In the genomic region with DNA sequence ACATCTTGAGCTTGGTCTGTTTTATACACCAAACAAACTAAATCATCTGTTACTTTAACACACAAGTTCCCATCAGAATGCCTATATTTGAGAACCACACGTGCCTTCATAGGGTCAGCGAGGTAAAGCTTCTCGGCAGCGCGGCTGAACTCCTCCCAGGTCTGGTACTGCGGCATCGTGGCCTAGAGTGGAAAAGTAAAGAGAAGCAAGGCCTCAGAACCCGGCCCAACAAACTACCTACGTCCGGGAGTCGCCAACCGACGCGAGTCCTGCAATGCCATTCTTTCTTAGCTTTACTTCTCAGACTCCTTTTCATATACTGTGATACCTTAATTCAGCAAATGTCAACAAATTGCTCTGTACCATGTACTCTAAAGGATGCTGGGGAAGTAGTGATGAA, we compare ENCODE assay signal across 7 cellular contexts. TPM values are rescaled to one million over a fixed set of nuclear protein-coding genes. Genes with fewer than 3 reads are reported as not detected.
DNase-seq lines count a peak whose midpoint lies in the region; ATAC-seq and TF ChIP-seq lines count a peak whose summit lies in the region.
"Not testable (repeated sequence)": the region's sequence is repeated elsewhere in the genome, so short reads cannot be mapped to it uniquely, and the experiment has no call there.

No MANE protein-coding gene starts in this region.

- POLR2A ChIA-PET in CD4-positive, alpha-beta T cell (lab: Charles Lee) = interaction anchor here (0.6 to 1.7 kb wide), 2 partner anchors 9 to 117 kb away, joined by 3 to 5 read pairs; partner anchors contain the start of genes BTAF1 and TNKS2

- not testable (repeated sequence) for H3K27me3 ChIP-seq in CD4-positive, alpha-beta T cell (ENCODE audit: control insufficient read depth, insufficient read depth, low read length)

- not testable (repeated sequence) for TF ChIP-seq CTCF in CD4-positive, alpha-beta T cell (IDR thresholded peaks at IDR 0.05); neural crest cell (conservative IDR thresholded peaks at IDR 0.05)

- H3K4me1 Mint-ChIP-seq in CD4-positive, alpha-beta T cell (ENCODE audit: low read depth) = peaks cover 72% of the 10 kb centered on the region
- H3K4me1 Mint-ChIP-seq in T-helper 17 cell = peaks cover 43% of the 10 kb centered on the region
- peaks cover 58% of the 10 kb centered on the region for H3K4me1 Mint-ChIP-seq in activated naive CD8-positive, alpha-beta T cell treated with anti-CD3 and anti-CD28 coated beads for 36 hours
- H3K4me1 Mint-ChIP-seq in central memory CD8-positive, alpha-beta T cell = peaks cover 60% of the 10 kb centered on the region
- H3K4me1 Mint-ChIP-seq in naive B cell = peaks cover 32 to 49% (median 48%) of the 10 kb centered on the region in 3 donors
- peaks cover 21% of the 10 kb centered on the region for H3K4me1 Mint-ChIP-seq in neural crest cell
- peaks cover 52% of the 10 kb centered on the region for H3K4me1 Mint-ChIP-seq in stimulated activated effector memory CD8-positive, alpha-beta T cell treated with anti-CD3 and anti-CD28 coated beads, Interleukin-12 subunit alpha, Interleukin-12 subunit beta, amount 100 ng/mL, for 72 hours

- not testable (repeated sequence) for H3K9me3 ChIP-seq in CD4-positive, alpha-beta T cell (ENCODE audit: control insufficient read depth, low read length); T-helper 17 cell (ENCODE audit: control insufficient read depth, low read length, poor library complexity, severe bottlenecking)

- H3K4me3 Mint-ChIP-seq in CD4-positive, alpha-beta T cell; activated naive CD8-positive, alpha-beta T cell treated with anti-CD3 and anti-CD28 coated beads for 36 hours; central memory CD8-positive, alpha-beta T cell; naive B cell; stimulated activated effector memory CD8-positive, alpha-beta T cell treated with anti-CD3 and anti-CD28 coated beads, Interleukin-12 subunit alpha, Interleukin-12 subunit beta, amount 100 ng/mL, for 72 hours: not testable (repeated sequence)
- H3K4me3 Mint-ChIP-seq in T-helper 17 cell = peak overlapping the region; percentile 53
- peak overlapping the region; percentile 3 for H3K4me3 Mint-ChIP-seq in neural crest cell

- intact Hi-C loops in CD4-positive, alpha-beta T cell (cut with DNase I, micrococcal nuclease) = not testable (repeated sequence)

- DNase-seq in CD4-positive, alpha-beta T cell; T-helper 17 cell; activated naive CD8-positive, alpha-beta T cell treated with anti-CD3 and anti-CD28 coated beads for 36 hours; central memory CD8-positive, alpha-beta T cell (ENCODE audit: low spot score in 2 of 2); naive B cell; neural crest cell (ENCODE audit: low read depth, low spot score); stimulated activated effector memory CD8-positive, alpha-beta T cell treated with anti-CD3 and anti-CD28 coated beads, Interleukin-12 subunit alpha, Interleukin-12 subunit beta, amount 100 ng/mL, for 72 hours (ENCODE audit: low spot score in 2 of 2): not testable (repeated sequence)

- H3K27me3 Mint-ChIP-seq in CD4-positive, alpha-beta T cell; T-helper 17 cell; activated naive CD8-positive, alpha-beta T cell treated with anti-CD3 and anti-CD28 coated beads for 36 hours; central memory CD8-positive, alpha-beta T cell; naive B cell; neural crest cell (ENCODE audit: low read depth): not testable (repeated sequence)

- H3K9me3 Mint-ChIP-seq in CD4-positive, alpha-beta T cell; activated naive CD8-positive, alpha-beta T cell treated with anti-CD3 and anti-CD28 coated beads for 36 hours; central memory CD8-positive, alpha-beta T cell; naive B cell; neural crest cell; stimulated activated effector memory CD8-positive, alpha-beta T cell treated with anti-CD3 and anti-CD28 coated beads, Interleukin-12 subunit alpha, Interleukin-12 subunit beta, amount 100 ng/mL, for 72 hours: not testable (repeated sequence)

- not testable (repeated sequence) for H3K27ac Mint-ChIP-seq in CD4-positive, alpha-beta T cell; T-helper 17 cell; neural crest cell (ENCODE audit: unreplicated experiment)
- H3K27ac Mint-ChIP-seq in activated naive CD8-positive, alpha-beta T cell treated with anti-CD3 and anti-CD28 coated beads for 36 hours = peak overlapping the region; percentile 51
- peak overlapping the region; percentile 33 for H3K27ac Mint-ChIP-seq in central memory CD8-positive, alpha-beta T cell (ENCODE audit: low read depth)
- H3K27ac Mint-ChIP-seq in naive B cell = peak overlapping the region in 1 of 6 donors; percentile 12
- H3K27ac Mint-ChIP-seq in stimulated activated effector memory CD8-positive, alpha-beta T cell treated with anti-CD3 and anti-CD28 coated beads, Interleukin-12 subunit alpha, Interleukin-12 subunit beta, amount 100 ng/mL, for 72 hours = peak overlapping the region; percentile 39

- peaks cover 67% of the 10 kb centered on the region for H3K36me3 Mint-ChIP-seq in CD4-positive, alpha-beta T cell (ENCODE audit: low read depth)
- not testable (repeated sequence) for H3K36me3 Mint-ChIP-seq in T-helper 17 cell (ENCODE audit: low read depth)
- H3K36me3 Mint-ChIP-seq in activated naive CD8-positive, alpha-beta T cell treated with anti-CD3 and anti-CD28 coated beads for 36 hours = peaks cover 35% of the 10 kb centered on the region
- H3K36me3 Mint-ChIP-seq in central memory CD8-positive, alpha-beta T cell (ENCODE audit: insufficient read depth) = peaks cover 19% of the 10 kb centered on the region
- H3K36me3 Mint-ChIP-seq in naive B cell (peaks cover 0 to 14% of the 10 kb centered on the region in 2 donors), neural crest cell (ENCODE audit: low read depth) (peaks cover 30% of the 10 kb centered on the region)
- peaks cover 40% of the 10 kb centered on the region for H3K36me3 Mint-ChIP-seq in stimulated activated effector memory CD8-positive, alpha-beta T cell treated with anti-CD3 and anti-CD28 coated beads, Interleukin-12 subunit alpha, Interleukin-12 subunit beta, amount 100 ng/mL, for 72 hours

- CTCF ChIA-PET in CD4-positive, alpha-beta T cell (lab: Charles Lee) = not testable (repeated sequence)

- ATAC-seq in CD4-positive, alpha-beta T cell (ENCODE audit: poor library complexity) = peak; percentile 55
- ATAC-seq in T-helper 17 cell; central memory CD8-positive, alpha-beta T cell (replicated peaks; ENCODE audit: extremely low read depth, poor library complexity, severe bottlenecking); stimulated activated effector memory CD8-positive, alpha-beta T cell treated with anti-CD3 and anti-CD28 coated beads, Interleukin-12 subunit alpha, Interleukin-12 subunit beta, amount 100 ng/mL, for 72 hours: not testable (repeated sequence)
- peak; percentile 64 to 68 for ATAC-seq in naive B cell (ENCODE audit: low read depth in 2 of 2)

- not testable (repeated sequence) for H3K27ac ChIP-seq in CD4-positive, alpha-beta T cell (ENCODE audit: low read depth, low read length)

RNA-seq across cellular contexts. Expression of gene TNKS2, which starts 9.0 kb away (rescaled TPM):
- total RNA-seq in CD4-positive, alpha-beta T cell = 10 to 100 TPM; 47.8 to 50.4 TPM
- 10 to 100 TPM; 43.4 to 50.6 TPM for total RNA-seq in T-helper 17 cell
- 10 to 100 TPM; 25.8 to 25.9 TPM for total RNA-seq in activated naive CD8-positive, alpha-beta T cell treated with anti-CD3 and anti-CD28 coated beads for 36 hours
- 10 to 100 TPM; 17.9 to 32.2 (median 26.5) TPM for polyA plus RNA-seq in naive B cell (ENCODE audit: low read depth in 6 of 6)
- 44.5 and 45.7 TPM in 2 replicates for total RNA-seq in neural crest cell
